In genomic region chr1:1853593-1854257, GRCh38 we compare ENCODE assay signal across 15 cellular contexts. TPM values are rescaled to one million over a fixed set of nuclear protein-coding genes. Genes with fewer than 3 reads are reported as not detected.
DNase-seq lines count a peak whose midpoint lies in the region; ATAC-seq, FAIRE-seq and TF ChIP-seq lines count a peak whose summit lies in the region.
"Had no signal": no experiment of that assay in that cellular context is flagged by ENCODE, and none has a peak within 500 bp of the region (broad histone marks: within the 10 kb centered on the region; RNA-seq: fewer than 3 reads in every experiment).

No MANE protein-coding gene starts in this region.

- H3K36me3 ChIP-seq in hepatocyte (replicated peaks; ENCODE audit: insufficient read depth, low read depth) (no peaks in the 10 kb centered on the region), stomach (peaks cover 0 to 4% (median 0%) of the 10 kb centered on the region in 4 donors), esophagus squamous epithelium (peaks cover 0 to 12% (median 0%) of the 10 kb centered on the region in 3 donors)

- peaks cover 100% of the 10 kb centered on the region for H4K20me1 ChIP-seq in hepatocyte (ENCODE audit: insufficient read depth, poor library complexity, severe bottlenecking)

- no peaks in the 10 kb centered on the region for H3K9me2 ChIP-seq in hepatocyte (replicated peaks; ENCODE audit: insufficient read depth)

- H3K4me3 ChIP-seq in hepatocyte (no peak overlapping the region), stomach (no peak overlapping the region), esophagus squamous epithelium (no peak overlapping the region)
- H3K4me3 ChIP-seq: K562 had no signal

- H3K36me3 Mint-ChIP-seq in activated naive CD8-positive, alpha-beta T cell: peaks cover 3% of the 10 kb centered on the region
- H3K36me3 Mint-ChIP-seq in activated naive CD8-positive, alpha-beta T cell treated with anti-CD3 and anti-CD28 coated beads, Interleukin-2, amount 50 U/mL, for 24 hours (ENCODE audit: low read depth): peaks cover 17% of the 10 kb centered on the region

- H3K9me3 ChIP-seq in hepatocyte (ENCODE audit: low read depth): no peaks in the 10 kb centered on the region
- no peaks in the 10 kb centered on the region for H3K9me3 ChIP-seq in stomach
- H3K9me3 ChIP-seq in esophagus squamous epithelium: no peaks in the 10 kb centered on the region

- no peak overlapping the region for H2AFZ ChIP-seq in hepatocyte

- intact Hi-C loops in stomach (cut with DNase I; ENCODE audit: low total_unique reads) (no loop called here), esophagus squamous epithelium (cut with DNase I) (no loop called here)

- H3K27ac Mint-ChIP-seq in activated naive CD8-positive, alpha-beta T cell: peak overlapping the region; percentile 36
- H3K27ac Mint-ChIP-seq in activated naive CD8-positive, alpha-beta T cell treated with anti-CD3 and anti-CD28 coated beads, Interleukin-2, amount 50 U/mL, for 24 hours: no peak overlapping the region

- H3K4me1 Mint-ChIP-seq in activated naive CD8-positive, alpha-beta T cell (ENCODE audit: low read depth): peaks cover 68% of the 10 kb centered on the region
- peaks cover 54% of the 10 kb centered on the region for H3K4me1 Mint-ChIP-seq in activated naive CD8-positive, alpha-beta T cell treated with anti-CD3 and anti-CD28 coated beads, Interleukin-2, amount 50 U/mL, for 24 hours

- no peak for FAIRE-seq in GM19239 (lab: Jason Lieb, UNC)
- FAIRE-seq: G401.6, GM18507, K562 had no signal

- H3K4me2 ChIP-seq in hepatocyte: no peak overlapping the region

- H3K27me3 ChIP-seq in hepatocyte: no peaks in the 10 kb centered on the region
- no peaks in the 10 kb centered on the region for H3K27me3 ChIP-seq in stomach
- H3K27me3 ChIP-seq in esophagus squamous epithelium: no peaks in the 10 kb centered on the region

- TF ChIP-seq CTCF in VCaP (conservative IDR thresholded peaks at IDR 0.05) (no peak), hepatocyte (IDR thresholded peaks at IDR 0.05; ENCODE audit: poor library complexity) (no peak), stomach (IDR thresholded peaks at IDR 0.05) (no peak), esophagus squamous epithelium (IDR thresholded peaks at IDR 0.05) (no peak)

- WGBS in hepatocyte (ENCODE audit: low lambda C conversion rate, missing lambda C conversion rate): 78% methylated on average over 7 of the region's 7 CpGs
- WGBS in stomach, 5 donors: 33 to 64% (median 45%) methylated on average over 7 of the region's 7 CpGs
- WGBS in esophagus squamous epithelium, 2 donors: 71 to 72% methylated on average over 7 of the region's 7 CpGs

- TF ChIP-seq POLR2A in stomach (IDR thresholded peaks at IDR 0.05): no peak
- TF ChIP-seq POLR2A in esophagus squamous epithelium (IDR thresholded peaks at IDR 0.05): no peak

- ATAC-seq in activated naive CD8-positive, alpha-beta T cell treated with anti-CD3 and anti-CD28 coated beads, Interleukin-2, amount 50 U/mL, for 24 hours: no peak
- ATAC-seq: K562 had no signal

- H3K27me3 Mint-ChIP-seq in activated naive CD8-positive, alpha-beta T cell: no peaks in the 10 kb centered on the region
- no peaks in the 10 kb centered on the region for H3K27me3 Mint-ChIP-seq in activated naive CD8-positive, alpha-beta T cell treated with anti-CD3 and anti-CD28 coated beads, Interleukin-2, amount 50 U/mL, for 24 hours

- H3K4me3 Mint-ChIP-seq in activated naive CD8-positive, alpha-beta T cell: no peak overlapping the region
- H3K4me3 Mint-ChIP-seq in activated naive CD8-positive, alpha-beta T cell treated with anti-CD3 and anti-CD28 coated beads, Interleukin-2, amount 50 U/mL, for 24 hours: no peak overlapping the region

- DNase-seq in activated naive CD8-positive, alpha-beta T cell treated with anti-CD3 and anti-CD28 coated beads, Interleukin-2, amount 50 U/mL, for 24 hours: no peak
- DNase-seq in hepatocyte (ENCODE audit: low spot score): no peak
- DNase-seq in stomach: no peak
- DNase-seq in GM19239 (ENCODE audit: insufficient read length, low spot score): no peak
- DNase-seq in stimulated activated CD4-positive, alpha-beta T cell treated with anti-CD3 and anti-CD28 coated beads, Interleukin-2, amount 100 ng/mL, for 24 hours: no peak
- DNase-seq in esophagus squamous epithelium (lab: John Stamatoyannopoulos, UW): no peak
- DNase-seq: NCI-H1694 treated with DMSO at 0.1 percent for 48 hours, NCI-H82, SIG-M5 had no signal

- H3K4me1 ChIP-seq in hepatocyte (ENCODE audit: insufficient read depth) (peaks cover 18% of the 10 kb centered on the region), stomach (peaks cover 33 to 83% (median 56%) of the 10 kb centered on the region in 4 donors), esophagus squamous epithelium (peaks cover 11 to 70% (median 24%) of the 10 kb centered on the region in 3 donors)

- H3K27ac ChIP-seq in VCaP (peak overlapping the region; percentile 99), hepatocyte (peak overlapping the region; percentile 46), stomach (peak overlapping the region in 3 of 5 donors; percentile 5 to 44 (median 20)), esophagus squamous epithelium (no peak overlapping the region)
- H3K27ac ChIP-seq: WERI-Rb-1 had no signal

- H3K9me3 Mint-ChIP-seq in activated naive CD8-positive, alpha-beta T cell (ENCODE audit: low read depth): no peaks in the 10 kb centered on the region
- no peaks in the 10 kb centered on the region for H3K9me3 Mint-ChIP-seq in activated naive CD8-positive, alpha-beta T cell treated with anti-CD3 and anti-CD28 coated beads, Interleukin-2, amount 50 U/mL, for 24 hours

- peaks cover 100% of the 10 kb centered on the region for H3K79me2 ChIP-seq in hepatocyte

- TF ChIP-seq EP300 in stomach (IDR thresholded peaks at IDR 0.05): no peak

RNA-seq across cellular contexts. Expression of gene GNB1, which starts 37.2 kb away (rescaled TPM):
- total RNA-seq in hepatocyte (134 and 155 TPM in 2 replicates), stomach (100 to 1,000 TPM in 4 of 5 donors, 10 to 100 TPM in 1; 49.6 to 195 (median 124) TPM), esophagus squamous epithelium (100 to 1,000 TPM in 1 of 4 donors, 10 to 100 TPM in 3; 54.3 to 102 (median 74.7) TPM)
- polyA plus RNA-seq in hepatocyte (154 and 175 TPM in 2 replicates), stomach (100 to 1,000 TPM in 2 of 3 donors, 10 to 100 TPM in 1; 66.2 to 146 (median 126) TPM)

Comparison
In these comparisons a context has a peak if more than half of its experiments do, and no peak if none do; other contexts are left out.
1. H3K27ac ChIP-seq: peak in VCaP (single experiment), hepatocyte (single experiment) and stomach (3 of 5); none in esophagus squamous epithelium (0 of 4).